13 cellular contexts compared by ENCODE assay signal in genomic region chr16:50719401-50720337, GRCh38. TPM values are rescaled to one million over a fixed set of nuclear protein-coding genes. Genes with fewer than 3 reads are reported as not detected.
DNase-seq lines count a peak whose midpoint lies in the region; ATAC-seq, FAIRE-seq and TF ChIP-seq lines count a peak whose summit lies in the region.
"Had no signal": no experiment of that assay in that cellular context is flagged by ENCODE, and none has a peak within 500 bp of the region (broad histone marks: within the 10 kb centered on the region; RNA-seq: fewer than 3 reads in every experiment).

No MANE protein-coding gene starts in this region.

- no peaks in the 10 kb centered on the region for H3K27me3 ChIP-seq in pancreas
- H3K27me3 ChIP-seq: tibial nerve had no signal

- 49 to 56% methylated on average over 20 of the region's 20 CpGs for WGBS in pancreas, 2 donors

- H3K36me3 Mint-ChIP-seq in central memory CD8-positive, alpha-beta T cell (ENCODE audit: insufficient read depth) = peaks cover 5% of the 10 kb centered on the region

- ATAC-seq in central memory CD8-positive, alpha-beta T cell (replicated peaks; ENCODE audit: extremely low read depth, poor library complexity, severe bottlenecking) = no peak
- peak; percentile 23 to 74 (median 58) for ATAC-seq in pancreas
- ATAC-seq in GM18870 (IDR thresholded peaks at IDR 0.05; ENCODE audit: unreplicated experiment) = no peak

- no peaks in the 10 kb centered on the region for H3K9me3 Mint-ChIP-seq in central memory CD8-positive, alpha-beta T cell

- peak overlapping the region; percentile 82 for H3K27ac Mint-ChIP-seq in central memory CD8-positive, alpha-beta T cell (ENCODE audit: low read depth)

- peaks cover 40% of the 10 kb centered on the region for H3K4me1 Mint-ChIP-seq in central memory CD8-positive, alpha-beta T cell

- no peaks in the 10 kb centered on the region for H3K27me3 Mint-ChIP-seq in central memory CD8-positive, alpha-beta T cell

- no peaks in the 10 kb centered on the region for H3K36me3 ChIP-seq in pancreas

- H3K4me1 ChIP-seq in pancreas = no peaks in the 10 kb centered on the region
- H3K4me1 ChIP-seq: tibial nerve had no signal

- intact Hi-C loops in pancreas (cut with DNase I) = no loop called here

- DNase-seq in NCI-H82 (lab: John Stamatoyannopoulos, UW) = peak; percentile 1
- no peak for DNase-seq in NCI-H82 treated with DMSO at 0.1 percent for 48 hours (lab: John Stamatoyannopoulos, UW; ENCODE audit: unreplicated experiment)
- DNase-seq in MV-4-11 (lab: John Stamatoyannopoulos, UW) = peak; percentile 31
- DNase-seq in central memory CD8-positive, alpha-beta T cell (ENCODE audit: low spot score in 2 of 2) = no peak
- peak in 2 of 6 donors; percentile 28 to 38 for DNase-seq in pancreas
- DNase-seq in HTR-8/SVneo (ENCODE audit: insufficient read length, low spot score) = no peak
- no peak for DNase-seq in SK-N-DZ (ENCODE audit: low spot score)
- DNase-seq: NCI-H1092; stimulated activated CD4-positive, alpha-beta T cell treated with anti-CD3 and anti-CD28 coated beads, Interleukin-2, amount 100 ng/mL, for 24 hours had no signal

- H3K9me3 ChIP-seq in pancreas = no peaks in the 10 kb centered on the region
- H3K9me3 ChIP-seq: tibial nerve had no signal

- no peak overlapping the region for H3K27ac ChIP-seq in pancreas
- H3K27ac ChIP-seq: 22Rv1, tibial nerve had no signal

- peak overlapping the region; percentile 31 for H3K4me3 Mint-ChIP-seq in central memory CD8-positive, alpha-beta T cell

- H3K4me3 ChIP-seq in pancreas = peak overlapping the region in 2 of 4 donors; percentile 6 to 13
- H3K4me3 ChIP-seq: tibial nerve had no signal

- FAIRE-seq in pancreas (lab: Jason Lieb, UNC) (no peak), HTR-8/SVneo (lab: Jason Lieb, UNC) (no peak)

- no peak for TF ChIP-seq CTCF in pancreas (IDR thresholded peaks at IDR 0.05)

RNA-seq across cellular contexts. Expression of gene CYLD, which starts 22.2 kb away (rescaled TPM):
- 10 to 100 TPM; 13.0 to 30.3 (median 18.3) TPM for total RNA-seq in pancreas
- 10 to 100 TPM in 1 of 2 donors, 1 to 10 TPM in 1; 6.2 to 10.5 TPM for polyA plus RNA-seq in pancreas
- 6.8 and 11.1 TPM in 2 replicates for polyA plus RNA-seq in SK-N-DZ (2014; cell fraction: cytosol; rRNA removed)
- 9.7 and 10.4 TPM in 2 replicates for polyA plus RNA-seq in SK-N-DZ (2014; cell fraction: nucleus; rRNA removed)

RNA-seq across cellular contexts. Expression of gene NOD2, which starts 26.3 kb away (rescaled TPM):
- total RNA-seq in pancreas = 1 to 10 TPM in 2 of 6 donors, under 1 TPM in 4; 0.08 to 2.1 (median 0.38) TPM
- under 1 TPM; 0.19 TPM for polyA plus RNA-seq in pancreas
- 0.13 TPM in 1 of 2 replicates, not detected in the other for polyA plus RNA-seq in SK-N-DZ (2014; cell fraction: cytosol; rRNA removed)
- 0.07 TPM in 1 of 2 replicates, not detected in the other for polyA plus RNA-seq in SK-N-DZ (2014; cell fraction: nucleus; rRNA removed)

RNA-seq across cellular contexts. Expression of gene SNX20, which starts 38.6 kb away (rescaled TPM):
- total RNA-seq in pancreas = 1 to 10 TPM in 2 of 6 donors, under 1 TPM in 4; 0.09 to 2.8 (median 0.55) TPM
- under 1 TPM; 0.40 to 0.57 TPM for polyA plus RNA-seq in pancreas
- polyA plus RNA-seq in SK-N-DZ (2014; cell fraction: cytosol; rRNA removed) = not detected in 2 replicates
- not detected in 2 replicates for polyA plus RNA-seq in SK-N-DZ (2014; cell fraction: nucleus; rRNA removed)
- total RNA-seq: glomerular endothelial cell had no signal

Comparison
In these comparisons a context has a peak if more than half of its experiments do, and no peak if none do; other contexts are left out.
1. DNase-seq: peak in NCI-H82 (single experiment) and MV-4-11 (single experiment); none in NCI-H82 treated with DMSO at 0.1 percent for 48 hours (single experiment), central memory CD8-positive, alpha-beta T cell (0 of 2), HTR-8/SVneo (single experiment) and SK-N-DZ (single experiment).
2. ATAC-seq: peak in pancreas (4 of 4); none in central memory CD8-positive, alpha-beta T cell (single experiment) and GM18870 (single experiment).